Comparison of ENCODE assay signal across 1 cellular context in the genomic region with DNA sequence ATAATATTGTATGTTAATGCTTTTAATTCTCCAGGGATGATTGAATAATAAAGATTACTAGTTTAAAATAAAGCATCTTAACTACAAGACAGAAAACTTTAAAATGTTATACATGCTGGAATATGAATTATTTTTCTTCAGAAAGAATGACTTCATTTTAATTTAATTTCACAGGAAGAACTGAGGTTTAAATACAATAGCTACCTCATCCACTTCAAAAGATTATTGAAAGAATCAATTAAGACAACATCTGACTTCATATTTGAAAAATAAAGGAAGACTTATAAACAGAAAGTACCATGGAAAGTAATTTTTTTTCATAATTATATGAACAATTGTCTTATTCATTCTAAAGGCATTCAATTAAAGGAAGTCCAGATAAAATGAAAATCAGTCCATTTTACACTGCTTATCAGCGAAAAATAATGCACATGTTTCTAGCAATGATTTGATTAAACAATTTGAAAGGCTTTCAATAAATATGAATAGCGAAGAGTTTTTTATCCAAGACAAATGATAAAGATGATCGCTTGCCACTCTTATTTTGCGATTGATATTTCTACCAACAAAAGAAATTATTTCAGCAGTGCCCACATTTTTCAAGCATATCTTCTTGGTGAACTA.
TF ChIP-seq lines count a peak whose summit lies in the region.

No MANE protein-coding gene starts in this region.

TF ChIP-seq in SK-N-SH treated with all-trans-retinoic acid at 6 μM for 48 hours, 23 proteins besides CTCF, POLR2A, EP300 and RAD21 (continued from another document):
- TF ChIP-seq TSHZ2 (CRISPR knock-in tag; IDR thresholded peaks at IDR 0.05) (no peak), ZC3H10 (CRISPR knock-in tag; IDR thresholded peaks at IDR 0.05) (peak; percentile 52; the same call in 1 of the 2 replicates), BACH2 (CRISPR knock-in tag; IDR thresholded peaks at IDR 0.05; ENCODE audit: borderline replicate concordance) (no peak), RARB (CRISPR knock-in tag; IDR thresholded peaks at IDR 0.05) (no peak)
- TF ChIP-seq, protein P1, sequence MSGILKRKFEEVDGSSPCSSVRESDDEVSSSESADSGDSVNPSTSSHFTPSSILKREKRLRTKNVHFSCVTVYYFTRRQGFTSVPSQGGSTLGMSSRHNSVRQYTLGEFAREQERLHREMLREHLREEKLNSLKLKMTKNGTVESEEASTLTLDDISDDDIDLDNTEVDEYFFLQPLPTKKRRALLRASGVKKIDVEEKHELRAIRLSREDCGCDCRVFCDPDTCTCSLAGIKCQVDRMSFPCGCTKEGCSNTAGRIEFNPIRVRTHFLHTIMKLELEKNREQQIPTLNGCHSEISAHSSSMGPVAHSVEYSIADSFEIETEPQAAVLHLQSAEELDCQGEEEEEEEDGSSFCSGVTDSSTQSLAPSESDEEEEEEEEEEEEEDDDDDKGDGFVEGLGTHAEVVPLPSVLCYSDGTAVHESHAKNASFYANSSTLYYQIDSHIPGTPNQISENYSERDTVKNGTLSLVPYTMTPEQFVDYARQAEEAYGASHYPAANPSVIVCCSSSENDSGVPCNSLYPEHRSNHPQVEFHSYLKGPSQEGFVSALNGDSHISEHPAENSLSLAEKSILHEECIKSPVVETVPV (CRISPR knock-in tag; IDR thresholded peaks at IDR 0.05): no peak
- TF ChIP-seq, protein P2, sequence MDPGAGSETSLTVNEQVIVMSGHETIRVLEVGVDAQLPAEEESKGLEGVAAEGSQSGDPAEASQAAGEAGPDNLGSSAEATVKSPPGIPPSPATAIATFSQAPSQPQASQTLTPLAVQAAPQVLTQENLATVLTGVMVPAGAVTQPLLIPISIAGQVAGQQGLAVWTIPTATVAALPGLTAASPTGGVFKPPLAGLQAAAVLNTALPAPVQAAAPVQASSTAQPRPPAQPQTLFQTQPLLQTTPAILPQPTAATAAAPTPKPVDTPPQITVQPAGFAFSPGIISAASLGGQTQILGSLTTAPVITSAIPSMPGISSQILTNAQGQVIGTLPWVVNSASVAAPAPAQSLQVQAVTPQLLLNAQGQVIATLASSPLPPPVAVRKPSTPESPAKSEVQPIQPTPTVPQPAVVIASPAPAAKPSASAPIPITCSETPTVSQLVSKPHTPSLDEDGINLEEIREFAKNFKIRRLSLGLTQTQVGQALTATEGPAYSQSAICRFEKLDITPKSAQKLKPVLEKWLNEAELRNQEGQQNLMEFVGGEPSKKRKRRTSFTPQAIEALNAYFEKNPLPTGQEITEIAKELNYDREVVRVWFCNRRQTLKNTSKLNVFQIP (CRISPR knock-in tag; IDR thresholded peaks at IDR 0.05; ENCODE audit: borderline replicate concordance, low read depth): no peak
